Comparison of ENCODE assay signal across 18 cellular contexts in genomic region chr12:44626883-44627282, GRCh38.
"Had no signal": no experiment of that assay in that cellular context is flagged by ENCODE, and none has a peak within 500 bp of the region (broad histone marks: within the 10 kb centered on the region; RNA-seq: fewer than 3 reads in every experiment).

No MANE protein-coding gene starts in this region.

- H2AFZ ChIP-seq: hepatocyte had no signal

- H3K4me2 ChIP-seq: hepatocyte had no signal

- H3K27me3 Mint-ChIP-seq: activated CD8-positive, alpha-beta memory T cell treated with anti-CD3 and anti-CD28 coated beads, Interleukin-2, amount 10 ng/mL, durations not matched to agents 7 days and 5 days; activated T-cell treated with anti-CD3 and anti-CD28 coated beads, Interleukin-2, amount 50 U/mL, for 24 hours; central memory CD8-positive, alpha-beta T cell; stimulated activated naive CD8-positive, alpha-beta T cell treated with anti-CD3 and anti-CD28 coated beads, Interleukin-15, amount 100 ng/mL, for 72 hours had no signal

- H3K36me3 ChIP-seq: gastrocnemius medialis, thoracic aorta had no signal

- H3K36me3 Mint-ChIP-seq: activated CD8-positive, alpha-beta memory T cell treated with anti-CD3 and anti-CD28 coated beads, Interleukin-2, amount 10 ng/mL, durations not matched to agents 7 days and 5 days had no signal

- H3K4me3 Mint-ChIP-seq: activated CD8-positive, alpha-beta memory T cell treated with anti-CD3 and anti-CD28 coated beads, Interleukin-2, amount 10 ng/mL, durations not matched to agents 7 days and 5 days; activated T-cell treated with anti-CD3 and anti-CD28 coated beads, Interleukin-2, amount 50 U/mL, for 24 hours; central memory CD8-positive, alpha-beta T cell; nephron progenitor cell; stimulated activated naive CD8-positive, alpha-beta T cell treated with anti-CD3 and anti-CD28 coated beads, Interleukin-15, amount 100 ng/mL, for 72 hours had no signal

- H3K4me3 ChIP-seq: body of pancreas, gastrocnemius medialis, hepatocyte, thoracic aorta had no signal

- H3K27ac Mint-ChIP-seq: activated CD8-positive, alpha-beta memory T cell treated with anti-CD3 and anti-CD28 coated beads, Interleukin-2, amount 10 ng/mL, durations not matched to agents 7 days and 5 days; activated T-cell treated with anti-CD3 and anti-CD28 coated beads, Interleukin-2, amount 50 U/mL, for 24 hours; stimulated activated naive CD8-positive, alpha-beta T cell treated with anti-CD3 and anti-CD28 coated beads, Interleukin-15, amount 100 ng/mL, for 72 hours had no signal

- H3K27me3 ChIP-seq: body of pancreas, gastrocnemius medialis, hepatocyte had no signal

- H3K27ac ChIP-seq: body of pancreas, gastrocnemius medialis, hepatocyte, thoracic aorta had no signal

- H3K4me1 Mint-ChIP-seq: activated CD8-positive, alpha-beta memory T cell treated with anti-CD3 and anti-CD28 coated beads, Interleukin-2, amount 10 ng/mL, durations not matched to agents 7 days and 5 days had no signal

- H3K4me1 ChIP-seq: body of pancreas, gastrocnemius medialis had no signal

- H3K9me3 ChIP-seq: body of pancreas, gastrocnemius medialis, thoracic aorta had no signal

- ATAC-seq: activated CD8-positive, alpha-beta memory T cell treated with anti-CD3 and anti-CD28 coated beads, Interleukin-2, amount 10 ng/mL, durations not matched to agents 7 days and 5 days; activated naive CD4-positive, alpha-beta T cell treated with anti-CD3 and anti-CD28 coated beads, Interleukin-2, amount 50 U/mL, for 72 hours; body of pancreas; gastrocnemius medialis; stimulated activated naive CD8-positive, alpha-beta T cell treated with anti-CD3 and anti-CD28 coated beads, Interleukin-15, amount 100 ng/mL, for 72 hours had no signal

- H3K79me2 ChIP-seq: hepatocyte had no signal

- DNase-seq: activated CD4-positive, alpha-beta T cell treated with anti-CD3 and anti-CD28 coated beads, Interleukin-2, amount 50 U/mL, for 48 hours; activated CD4-positive, CD25-positive, alpha-beta regulatory T cell treated with anti-CD3 and anti-CD28 coated beads, Interleukin-2, amount 50 U/mL, for 72 hours; activated CD8-positive, alpha-beta memory T cell treated with anti-CD3 and anti-CD28 coated beads, Interleukin-2, amount 10 ng/mL, durations not matched to agents 7 days and 5 days; activated effector memory CD4-positive, alpha-beta T cell treated with anti-CD3 and anti-CD28 coated beads, Interleukin-2, amount 50 U/mL, for 16 hours; activated T-cell treated with anti-CD3 and anti-CD28 coated beads, Interleukin-2, amount 50 U/mL, for 24 hours; amniotic stem cell; body of pancreas; cortex of kidney; effector CD8-positive, alpha-beta T cell; gastrocnemius medialis; kidney; nephron progenitor cell; stimulated activated CD4-positive, alpha-beta T cell treated with anti-CD3 and anti-CD28 coated beads, Interleukin-4, amount 100 ng/mL, for 24 hours; stimulated activated naive CD8-positive, alpha-beta T cell treated with anti-CD3 and anti-CD28 coated beads, Interleukin-15, amount 100 ng/mL, for 72 hours had no signal

- H3K9me3 Mint-ChIP-seq: activated naive CD4-positive, alpha-beta T cell treated with anti-CD3 and anti-CD28 coated beads, Interleukin-2, amount 50 U/mL, for 72 hours; activated T-cell treated with anti-CD3 and anti-CD28 coated beads, Interleukin-2, amount 50 U/mL, for 24 hours; central memory CD8-positive, alpha-beta T cell; nephron progenitor cell; stimulated activated naive CD8-positive, alpha-beta T cell treated with anti-CD3 and anti-CD28 coated beads, Interleukin-15, amount 100 ng/mL, for 72 hours had no signal
